Comparison of ENCODE assay signal across 8 cellular contexts in genomic region chr1:100037665-100038400, GRCh38.
A peak's percentile ranks its signal among the peaks of the same experiment; 100 is the strongest.
DNase-seq lines count a peak whose midpoint lies in the region; TF ChIP-seq lines count a peak whose summit lies in the region.

No MANE protein-coding gene starts in this region.

- H3K27ac ChIP-seq in SJSA1 (peak overlapping the region; percentile 89), suprapubic skin (peak overlapping the region; percentile 98)

- H3K9me3 ChIP-seq in HAP-1, result no peaks in the 10 kb centered on the region
- H3K9me3 ChIP-seq in SJSA1 (replicated peaks), result no peaks in the 10 kb centered on the region
- H3K9me3 ChIP-seq in suprapubic skin, result no peaks in the 10 kb centered on the region

- peak overlapping the region; percentile 95 for H3K4me3 Mint-ChIP-seq in activated naive CD4-positive, alpha-beta T cell treated with anti-CD3 and anti-CD28 coated beads for 36 hours

- TF ChIP-seq EP300 in suprapubic skin (IDR thresholded peaks at IDR 0.05), result no peak

- H3K4me1 ChIP-seq in HAP-1, result peaks cover 34% of the 10 kb centered on the region
- H3K4me1 ChIP-seq in SJSA1 (replicated peaks), result peaks cover 5% of the 10 kb centered on the region; the same call in 1 of the 2 replicates
- H3K4me1 ChIP-seq in suprapubic skin, result peaks cover 39% of the 10 kb centered on the region

- peak overlapping the region; percentile 99 for H3K27ac Mint-ChIP-seq in activated naive CD4-positive, alpha-beta T cell treated with anti-CD3 and anti-CD28 coated beads for 36 hours

- intact Hi-C loops in activated naive CD4-positive, alpha-beta T cell treated with anti-CD3 and anti-CD28 coated beads for 36 hours (cut with micrococcal nuclease), result loop anchor here (1.0 to 5.0 kb wide), 16 partner anchors 8 to 1254 kb away; partner anchors contain the start of genes AGL, DBT, RTCA and TRMT13

- H3K4me3 ChIP-seq in HAP-1, result peak overlapping the region; percentile 90
- H3K4me3 ChIP-seq in SJSA1, result peak overlapping the region; percentile 82
- peak overlapping the region; percentile 92 for H3K4me3 ChIP-seq in suprapubic skin

- peak in 1 of 2 donors; percentile 83 for TF ChIP-seq POLR2A in suprapubic skin (IDR thresholded peaks at IDR 0.05)

- in situ Hi-C loops in HAP-1 (cut with MboI; ENCODE audit: low sequenced_read_pairs), result loop anchor here (5.0 kb wide), 1 partner anchor 231 kb away; no protein-coding TSS in a partner anchor

- no peaks in the 10 kb centered on the region for H3K27me3 Mint-ChIP-seq in activated naive CD4-positive, alpha-beta T cell treated with anti-CD3 and anti-CD28 coated beads for 36 hours (ENCODE audit: low read depth)

- 0% methylated on average over 22 of the region's 61 CpGs for WGBS in suprapubic skin

- H3K36me3 Mint-ChIP-seq in activated naive CD4-positive, alpha-beta T cell treated with anti-CD3 and anti-CD28 coated beads for 36 hours (ENCODE audit: low read depth), result peaks cover 28% of the 10 kb centered on the region

- DNase-seq in GF-D8 (lab: John Stamatoyannopoulos, UW), result peak; percentile 59
- peak; percentile 70 to 88 for DNase-seq in HAP-1 (ENCODE audit: low spot score in 2 of 2)
- DNase-seq in M059J (ENCODE audit: low read depth), result peak; percentile 83
- DNase-seq in SJSA1 (ENCODE audit: low read depth in 1 of 2, low spot score in 2 of 2), result peak; percentile 82 to 85
- peak; percentile 89 for DNase-seq in activated naive CD4-positive, alpha-beta T cell treated with anti-CD3 and anti-CD28 coated beads for 36 hours
- DNase-seq in germinal center (ENCODE audit: low spot score), result peak; percentile 93
- DNase-seq in occipital lobe (lab: John Stamatoyannopoulos, UW), result peak; percentile 83
- peak; percentile 93 for DNase-seq in suprapubic skin (ENCODE audit: low spot score in 2 of 2)

- peaks cover 10% of the 10 kb centered on the region; the same call in 1 of the 2 replicates for H3K36me3 ChIP-seq in HAP-1 (replicated peaks)
- H3K36me3 ChIP-seq in SJSA1, result peaks cover 11% of the 10 kb centered on the region
- no peaks in the 10 kb centered on the region for H3K36me3 ChIP-seq in suprapubic skin

- H3K9me3 Mint-ChIP-seq in activated naive CD4-positive, alpha-beta T cell treated with anti-CD3 and anti-CD28 coated beads for 36 hours, result no peaks in the 10 kb centered on the region

- TF ChIP-seq CTCF in suprapubic skin (IDR thresholded peaks at IDR 0.05), result no peak

- CTCF ChIA-PET in activated naive CD4-positive, alpha-beta T cell treated with anti-CD3 and anti-CD28 coated beads for 36 hours (lab: Charles Lee), result interaction anchor here (0.7 kb wide), 1 partner anchor 490 kb away, joined by 3 read pairs; no protein-coding TSS in a partner anchor

- peaks cover 52% of the 10 kb centered on the region for H3K4me1 Mint-ChIP-seq in activated naive CD4-positive, alpha-beta T cell treated with anti-CD3 and anti-CD28 coated beads for 36 hours (ENCODE audit: low read depth)

- H3K27me3 ChIP-seq in HAP-1 (ENCODE audit: low read depth), result no peaks in the 10 kb centered on the region
- H3K27me3 ChIP-seq in SJSA1 (replicated peaks), result no peaks in the 10 kb centered on the region
- no peaks in the 10 kb centered on the region for H3K27me3 ChIP-seq in suprapubic skin

Comparison
In these comparisons a context has a peak if more than half of its experiments do, and no peak if none do; other contexts are left out.
1. Peak in every context shown above with its lines: DNase-seq, H3K4me3 ChIP-seq and H3K27ac ChIP-seq.